22 cellular contexts compared by ENCODE assay signal in genomic region chrX:32894679-32895078, GRCh38.
"Had no signal": no experiment of that assay in that cellular context is flagged by ENCODE, and none has a peak within 500 bp of the region (broad histone marks: within the 10 kb centered on the region; RNA-seq: fewer than 3 reads in every experiment).

No MANE protein-coding gene starts in this region.

- H3K4me3 ChIP-seq: colonic mucosa, heart left ventricle, left ventricle myocardium inferior, lower lobe of right lung, neural progenitor cell, ovary, stomach had no signal

- H3K27me3 Mint-ChIP-seq: memory B cell had no signal

- H3K4me1 ChIP-seq: colonic mucosa, left ventricle myocardium inferior, lower lobe of right lung, neural progenitor cell, stomach had no signal

- H3K27ac Mint-ChIP-seq: endodermal cell, memory B cell, mesothelial cell of epicardium, natural killer cell, neural progenitor cell had no signal

- H3K4me1 Mint-ChIP-seq: memory B cell, natural killer cell, neural progenitor cell had no signal

- DNase-seq: colonic mucosa; effector CD4-positive, alpha-beta T cell; endodermal cell; erythroblast; foreskin melanocyte; heart left ventricle; hypothalamus; left ventricle myocardium inferior; lower lobe of right lung; natural killer cell; nucleus accumbens; ovary; right cardiac atrium; stimulated activated CD4-positive, alpha-beta T cell treated with anti-CD3 and anti-CD28 coated beads, Interleukin-2, amount 100 ng/mL, for 24 hours; stimulated activated CD4-positive, alpha-beta T cell treated with anti-CD3 and anti-CD28 coated beads, Interleukin-4, amount 100 ng/mL, for 4 hours; stimulated activated naive CD4-positive, alpha-beta T cell; stomach; substantia nigra; trophoblast cell had no signal

- H3K9me3 Mint-ChIP-seq: endodermal cell, mesothelial cell of epicardium had no signal

- H3K27me3 ChIP-seq: colonic mucosa, neural progenitor cell, ovary, stomach had no signal

- H3K9me3 ChIP-seq: colonic mucosa, heart left ventricle, left ventricle myocardium inferior, lower lobe of right lung, ovary, stomach had no signal

- H3K4me3 Mint-ChIP-seq: endodermal cell, memory B cell, mesothelial cell of epicardium, natural killer cell, neural progenitor cell had no signal

- H3K27ac ChIP-seq: colonic mucosa, heart left ventricle, left ventricle myocardium inferior, lower lobe of right lung, neural progenitor cell, ovary, stomach had no signal

- H3K36me3 Mint-ChIP-seq: memory B cell, mesothelial cell of epicardium, natural killer cell, neural progenitor cell had no signal

- H3K36me3 ChIP-seq: colonic mucosa, heart left ventricle, left ventricle myocardium inferior, lower lobe of right lung, neural progenitor cell, ovary, stomach had no signal
